In genomic region chr6:142927274-142927586, GRCh38 we compare ENCODE assay signal across 8 cellular contexts. TPM values are rescaled to one million over a fixed set of nuclear protein-coding genes. Genes with fewer than 3 reads are reported as not detected.
A peak's percentile ranks its signal among the peaks of the same experiment; 100 is the strongest.
DNase-seq lines count a peak whose midpoint lies in the region; ATAC-seq, FAIRE-seq and TF ChIP-seq lines count a peak whose summit lies in the region.

No MANE protein-coding gene starts in this region.

- ATAC-seq in SK-N-SH treated with all-trans-retinoic acid at 6 μM for 48 hours = peak; percentile 21; the same call in 2 of the 3 replicates

- peaks cover 11% of the 10 kb centered on the region for H3K4me1 Mint-ChIP-seq in progenitor cell of endocrine pancreas (ENCODE audit: low read depth)

- H3K27ac Mint-ChIP-seq in progenitor cell of endocrine pancreas = peak overlapping the region; percentile 77

- no peaks in the 10 kb centered on the region for H3K36me3 Mint-ChIP-seq in progenitor cell of endocrine pancreas (ENCODE audit: insufficient read depth)

- DNase-seq in GM12865 (ENCODE audit: low read depth) = no peak
- DNase-seq in fibroblast of mammary gland (ENCODE audit: low read depth) = peak; percentile 64
- DNase-seq in progenitor cell of endocrine pancreas (ENCODE audit: low spot score, unreplicated experiment) = no peak
- DNase-seq in urothelium cell line (ENCODE audit: low spot score) = no peak
- DNase-seq in NCI-H1105 (lab: John Stamatoyannopoulos, UW) = no peak
- DNase-seq in AG08395 (ENCODE audit: low spot score) = no peak
- no peak for DNase-seq in NK-92 treated with Interleukin-12 subunit alpha and Interleukin-12 subunit beta, amount 100 ng/mL, for 24 hours (lab: John Stamatoyannopoulos, UW)

- H3K9me3 Mint-ChIP-seq in progenitor cell of endocrine pancreas (ENCODE audit: low read depth) = no peaks in the 10 kb centered on the region

- TF ChIP-seq CTCF in GM12865 (IDR thresholded peaks at IDR 0.05; ENCODE audit: insufficient read depth, low read depth, low read length, missing control alignments) = no peak
- TF ChIP-seq CTCF in fibroblast of mammary gland (conservative IDR thresholded peaks at IDR 0.05; ENCODE audit: control insufficient read depth, insufficient read depth, low read depth, low read length) = no peak
- no peak for TF ChIP-seq CTCF in progenitor cell of endocrine pancreas (IDR thresholded peaks at IDR 0.05; ENCODE audit: unreplicated experiment)

- peak overlapping the region; percentile 79 for H3K4me3 Mint-ChIP-seq in progenitor cell of endocrine pancreas (ENCODE audit: low read depth)

- H3K4me3 ChIP-seq in GM12865 (ENCODE audit: low read depth, low read length) (peak overlapping the region; percentile 99), fibroblast of mammary gland (ENCODE audit: control insufficient read depth, low read depth, low read length) (peak overlapping the region; percentile 64)

- H3K27me3 Mint-ChIP-seq in progenitor cell of endocrine pancreas = peaks cover 12% of the 10 kb centered on the region

- no peak for FAIRE-seq in urothelium cell line (lab: Jason Lieb, UNC)

TF ChIP-seq in SK-N-SH treated with all-trans-retinoic acid at 6 μM for 48 hours, 23 proteins besides CTCF, POLR2A, EP300 and RAD21:
- TF ChIP-seq CREB5 (CRISPR knock-in tag; IDR thresholded peaks at IDR 0.05; ENCODE audit: low read depth) (no peak), CSRNP3 (CRISPR knock-in tag; IDR thresholded peaks at IDR 0.05) (no peak), OSR1 (CRISPR knock-in tag; IDR thresholded peaks at IDR 0.05) (no peak), RARB (CRISPR knock-in tag; IDR thresholded peaks at IDR 0.05) (no peak), ISL1 (CRISPR knock-in tag; IDR thresholded peaks at IDR 0.05) (no peak), ZNF565 (CRISPR knock-in tag; conservative IDR thresholded peaks at IDR 0.05; ENCODE audit: low read depth) (no peak), CSDC2 (CRISPR knock-in tag; IDR thresholded peaks at IDR 0.05) (no peak), PATZ1 (CRISPR knock-in tag; IDR thresholded peaks at IDR 0.05; ENCODE audit: borderline replicate concordance) (no peak), TSHZ2 (CRISPR knock-in tag; IDR thresholded peaks at IDR 0.05) (no peak), SNAI2 (CRISPR knock-in tag; IDR thresholded peaks at IDR 0.05) (no peak), ZC3H10 (CRISPR knock-in tag; IDR thresholded peaks at IDR 0.05) (no peak)

RNA-seq across cellular contexts. Expression of gene HIVEP2, which starts 17.7 kb away (rescaled TPM):
- 9.7 and 11.8 TPM in 2 replicates for total RNA-seq in progenitor cell of endocrine pancreas
